Comparison of ENCODE assay signal across 27 cellular contexts in genomic region chr17:65963179-65963578, GRCh38.
"Had no signal": no experiment of that assay in that cellular context is flagged by ENCODE, and none has a peak within 500 bp of the region (broad histone marks: within the 10 kb centered on the region; RNA-seq: fewer than 3 reads in every experiment).

No MANE protein-coding gene starts in this region.

- FAIRE-seq: pancreas had no signal

- H3K36me3 ChIP-seq: neural progenitor cell, pancreas, transverse colon, upper lobe of right lung, uterus had no signal

- H3K9me3 ChIP-seq: pancreas, suprapubic skin, testis, upper lobe of right lung, uterus had no signal

- H3K27me3 ChIP-seq: neural progenitor cell, pancreas, spleen, suprapubic skin, testis, tibial artery, transverse colon, upper lobe of right lung, uterus had no signal

- DNase-seq: naive thymus-derived CD4-positive, alpha-beta T cell; natural killer cell; occipital lobe; pancreas; psoas muscle; right cardiac atrium; spleen; stimulated activated CD4-positive, alpha-beta T cell treated with anti-CD3 and anti-CD28 coated beads, Interleukin-12 subunit alpha, Interleukin-12 subunit beta, amount 100 ng/mL, for 4 hours; stimulated activated CD4-positive, alpha-beta T cell treated with anti-CD3 and anti-CD28 coated beads, Interleukin-1b, Interleukin-23, amount 100 ng/mL, for 48 hours; stimulated activated CD4-positive, alpha-beta T cell treated with anti-CD3 and anti-CD28 coated beads, Interleukin-4, amount 100 ng/mL, for 1 hour; stimulated activated CD4-positive, alpha-beta T cell treated with anti-CD3 and anti-CD28 coated beads, Interleukin-4, amount 100 ng/mL, for 4 hours; stimulated activated CD8-positive, alpha-beta memory T cell treated with anti-CD3 and anti-CD28 coated beads, Interleukin-4, amount 100 ng/mL, for 48 hours; stimulated activated naive CD4-positive, alpha-beta T cell; stimulated activated naive CD8-positive, alpha-beta T cell treated with anti-CD3 and anti-CD28 coated beads, Interleukin-15, amount 100 ng/mL, for 72 hours; stimulated activated naive CD8-positive, alpha-beta T cell treated with anti-CD3 and anti-CD28 coated beads, Interleukin-15, Interleukin-2, amounts not matched to agents 100 U/mL and 50 U/mL, for 24 hours; substantia nigra; testis; tibial artery; transverse colon; upper lobe of right lung; uterus had no signal

- H3K9ac ChIP-seq: neural progenitor cell had no signal

- H3K4me2 ChIP-seq: neural progenitor cell, smooth muscle cell had no signal

- H3K27ac ChIP-seq: neural progenitor cell, pancreas, psoas muscle, skin epidermis, spleen, suprapubic skin, testis, tibial artery, transverse colon, upper lobe of right lung, uterus had no signal

- H2AFZ ChIP-seq: neural progenitor cell had no signal

- ATAC-seq: naive thymus-derived CD4-positive, alpha-beta T cell; natural killer cell; pancreas; psoas muscle; right cardiac atrium; sciatic nerve; stimulated activated memory B cell treated with anti-CD40 and anti-IgM and Interleukin-4, amounts not matched to agents 10 μg/mL and 1 μg/mL and 100 μg/mL, for 72 hours; stimulated activated naive CD8-positive, alpha-beta T cell treated with anti-CD3 and anti-CD28 coated beads, Interleukin-15, amount 100 ng/mL, for 72 hours; stimulated activated naive CD8-positive, alpha-beta T cell treated with anti-CD3 and anti-CD28 coated beads, Interleukin-15, Interleukin-2, amounts not matched to agents 100 U/mL and 50 U/mL, for 24 hours; upper lobe of right lung had no signal

- H3K4me3 ChIP-seq: neural progenitor cell, pancreas, psoas muscle, skin epidermis, smooth muscle cell, spleen, suprapubic skin, testis, tibial artery, transverse colon, upper lobe of right lung, uterus had no signal

- H3K4me1 ChIP-seq: neural progenitor cell, pancreas, psoas muscle, spleen, suprapubic skin, testis, tibial artery, transverse colon, upper lobe of right lung, uterus had no signal
